In genomic region chr1:115184951-115185331, GRCh38 we compare ENCODE assay signal across 10 cellular contexts.
DNase-seq lines count a peak whose midpoint lies in the region; ATAC-seq and TF ChIP-seq lines count a peak whose summit lies in the region.
"Had no signal": no experiment of that assay in that cellular context is flagged by ENCODE, and none has a peak within 500 bp of the region (broad histone marks: within the 10 kb centered on the region; RNA-seq: fewer than 3 reads in every experiment).

No MANE protein-coding gene starts in this region.

- POLR2A ChIA-PET in MCF 10A (lab: Yijun Ruan, JAX): interaction anchor here (0.6 to 1.6 kb wide), 6 partner anchors 9 to 44 kb away, joined by 3 to 5 read pairs (median 3); no protein-coding TSS in a partner anchor

- CTCF ChIA-PET in MCF 10A (lab: Yijun Ruan, JAX): interaction anchor here (0.5 to 1.4 kb wide), 5 partner anchors 8 to 423 kb away, joined by 3 to 4 read pairs (median 3); no protein-coding TSS in a partner anchor
- CTCF ChIA-PET in Calu3 (lab: Charles Lee): no interaction called here

- 84 to 91% methylated on average over 5 of the region's 5 CpGs for WGBS in body of pancreas, 2 donors

- BruUV-seq in MCF 10A (replicated peaks; lab: Mats Ljungman, UMichigan): no TSS peak
- BruUV-seq in Calu3 (replicated peaks; lab: Mats Ljungman, UMichigan): no TSS peak

- H3K4me1 Mint-ChIP-seq in MCF 10A (ENCODE audit: insufficient read depth, unreplicated experiment) (peaks cover 23% of the 10 kb centered on the region), Calu3 (ENCODE audit: low read depth, unreplicated experiment) (peaks cover 5% of the 10 kb centered on the region)
- peaks cover 12% of the 10 kb centered on the region for H3K4me1 Mint-ChIP-seq in activated naive CD8-positive, alpha-beta T cell treated with anti-CD3 and anti-CD28 coated beads for 36 hours

- TF ChIP-seq CTCF in MCF 10A (IDR thresholded peaks at IDR 0.05; ENCODE audit: unreplicated experiment) (no peak), breast epithelium (IDR thresholded peaks at IDR 0.05) (no peak), right atrium auricular region (IDR thresholded peaks at IDR 0.05) (no peak), vagina (IDR thresholded peaks at IDR 0.05) (no peak), body of pancreas (IDR thresholded peaks at IDR 0.05) (no peak), Calu3 (IDR thresholded peaks at IDR 0.05; ENCODE audit: unreplicated experiment) (no peak)

- H3K27me3 Mint-ChIP-seq in MCF 10A (ENCODE audit: insufficient read depth, unreplicated experiment): no peaks in the 10 kb centered on the region
- H3K27me3 Mint-ChIP-seq in activated naive CD8-positive, alpha-beta T cell treated with anti-CD3 and anti-CD28 coated beads for 36 hours: no peaks in the 10 kb centered on the region
- H3K27me3 Mint-ChIP-seq in Calu3 (ENCODE audit: unreplicated experiment): no peaks in the 10 kb centered on the region

- H3K4me3 ChIP-seq in breast epithelium (no peak overlapping the region), right atrium auricular region (no peak overlapping the region), vagina (no peak overlapping the region), body of pancreas (no peak overlapping the region)
- H3K4me3 ChIP-seq: BLaER1 had no signal

- H3K9me3 ChIP-seq in breast epithelium: no peaks in the 10 kb centered on the region
- no peaks in the 10 kb centered on the region for H3K9me3 ChIP-seq in right atrium auricular region
- H3K9me3 ChIP-seq in vagina: no peaks in the 10 kb centered on the region
- H3K9me3 ChIP-seq in body of pancreas: no peaks in the 10 kb centered on the region
- H3K9me3 ChIP-seq: BLaER1 had no signal

- H3K4me3 Mint-ChIP-seq in MCF 10A (ENCODE audit: unreplicated experiment) (peak overlapping the region; percentile 53), Calu3 (ENCODE audit: low read depth, unreplicated experiment) (no peak overlapping the region)
- no peak overlapping the region for H3K4me3 Mint-ChIP-seq in activated naive CD8-positive, alpha-beta T cell treated with anti-CD3 and anti-CD28 coated beads for 36 hours

- no peaks in the 10 kb centered on the region for H3K36me3 ChIP-seq in breast epithelium
- H3K36me3 ChIP-seq in right atrium auricular region: no peaks in the 10 kb centered on the region
- no peaks in the 10 kb centered on the region for H3K36me3 ChIP-seq in vagina
- no peaks in the 10 kb centered on the region for H3K36me3 ChIP-seq in body of pancreas (replicated peaks in 1 of 2; ENCODE audit: insufficient read depth in 1 of 2, low read depth in 2 of 2)
- H3K36me3 ChIP-seq: BLaER1 had no signal

- intact Hi-C loops in MCF 10A (cut with micrococcal nuclease): loop anchor here (2.0 to 5.0 kb wide), 2 partner anchors 16 to 48 kb away; no protein-coding TSS in a partner anchor
- intact Hi-C loops in breast epithelium (cut with DNase I; ENCODE audit: low total_unique reads): no loop called here
- intact Hi-C loops in vagina (cut with DNase I): loop anchor here (10.0 kb wide), 1 partner anchor 100 kb away; no protein-coding TSS in a partner anchor
- intact Hi-C loops in body of pancreas (cut with DNase I): no loop called here
- intact Hi-C loops in Calu3 (cut with micrococcal nuclease; ENCODE audit: unreplicated experiment): no loop called here

- no peak for TF ChIP-seq POLR2A in breast epithelium (IDR thresholded peaks at IDR 0.05)
- TF ChIP-seq POLR2A in vagina (IDR thresholded peaks at IDR 0.05): no peak
- no peak for TF ChIP-seq POLR2A in body of pancreas (IDR thresholded peaks at IDR 0.05)

- no peaks in the 10 kb centered on the region for H3K27me3 ChIP-seq in breast epithelium
- H3K27me3 ChIP-seq in right atrium auricular region: no peaks in the 10 kb centered on the region
- no peaks in the 10 kb centered on the region for H3K27me3 ChIP-seq in vagina
- H3K27me3 ChIP-seq in body of pancreas: no peaks in the 10 kb centered on the region
- H3K27me3 ChIP-seq: BLaER1 had no signal

- H3K4me1 ChIP-seq in breast epithelium: no peaks in the 10 kb centered on the region
- peaks cover 0 to 50% of the 10 kb centered on the region in 2 donors for H3K4me1 ChIP-seq in right atrium auricular region
- H3K4me1 ChIP-seq in vagina: peaks cover 30% of the 10 kb centered on the region
- no peaks in the 10 kb centered on the region for H3K4me1 ChIP-seq in body of pancreas
- H3K4me1 ChIP-seq: BLaER1 had no signal

- no peak for ATAC-seq in body of pancreas

- H3K9me3 Mint-ChIP-seq in MCF 10A (ENCODE audit: unreplicated experiment): peaks cover 6% of the 10 kb centered on the region
- H3K9me3 Mint-ChIP-seq in activated naive CD8-positive, alpha-beta T cell treated with anti-CD3 and anti-CD28 coated beads for 36 hours: no peaks in the 10 kb centered on the region
- H3K9me3 Mint-ChIP-seq in Calu3 (ENCODE audit: low read depth, unreplicated experiment): no peaks in the 10 kb centered on the region

- H3K27ac Mint-ChIP-seq in MCF 10A (ENCODE audit: low read depth, unreplicated experiment) (peak overlapping the region; percentile 89), Calu3 (ENCODE audit: unreplicated experiment) (no peak overlapping the region)
- peak overlapping the region; percentile 78 for H3K27ac Mint-ChIP-seq in activated naive CD8-positive, alpha-beta T cell treated with anti-CD3 and anti-CD28 coated beads for 36 hours

- DNase-seq in MCF 10A (ENCODE audit: unreplicated experiment) (peak; percentile 80), breast epithelium (ENCODE audit: low spot score in 2 of 2) (no peak), right atrium auricular region (ENCODE audit: low spot score) (peak; percentile 68), vagina (ENCODE audit: extremely low spot score in 2 of 2) (no peak), body of pancreas (no peak), Calu3 (no peak)
- DNase-seq in activated naive CD8-positive, alpha-beta T cell treated with anti-CD3 and anti-CD28 coated beads for 36 hours: no peak
- no peak for DNase-seq in stimulated activated CD8-positive, alpha-beta memory T cell treated with anti-CD3 and anti-CD28 coated beads, Interleukin-4, amount 100 ng/mL, for 48 hours
- DNase-seq: NCI-H2081 had no signal

- H3K36me3 Mint-ChIP-seq in MCF 10A (ENCODE audit: insufficient read depth, unreplicated experiment) (no peaks in the 10 kb centered on the region), Calu3 (ENCODE audit: insufficient read depth, unreplicated experiment) (no peaks in the 10 kb centered on the region)
- H3K36me3 Mint-ChIP-seq in activated naive CD8-positive, alpha-beta T cell treated with anti-CD3 and anti-CD28 coated beads for 36 hours: no peaks in the 10 kb centered on the region

- H3K27ac ChIP-seq in breast epithelium: peak overlapping the region in 1 of 2 donors; percentile 50
- peak overlapping the region; percentile 83 to 87 for H3K27ac ChIP-seq in right atrium auricular region
- H3K27ac ChIP-seq in vagina: peak overlapping the region; percentile 25
- H3K27ac ChIP-seq in body of pancreas: no peak overlapping the region
- H3K27ac ChIP-seq: BLaER1 had no signal

Comparison
In these comparisons a context has a peak if more than half of its experiments do, and no peak if none do; other contexts are left out.
1. DNase-seq: peak in MCF 10A (single experiment) and right atrium auricular region (single experiment); none in breast epithelium (0 of 2), activated naive CD8-positive, alpha-beta T cell treated with anti-CD3 and anti-CD28 coated beads for 36 hours (single experiment), vagina (0 of 2), body of pancreas (0 of 4), Calu3 (single experiment) and stimulated activated CD8-positive, alpha-beta memory T cell treated with anti-CD3 and anti-CD28 coated beads, Interleukin-4, amount 100 ng/mL, for 48 hours (single experiment).
2. intact Hi-C loops: an anchor here in MCF 10A (2.0 to 5.0 kb wide) and vagina (10.0 kb wide); none called in breast epithelium, body of pancreas and Calu3.
3. H3K27ac ChIP-seq: peak in right atrium auricular region (2 of 2) and vagina (single experiment); none in body of pancreas (0 of 4).